1 cellular context compared by ENCODE assay signal in the genomic region with DNA sequence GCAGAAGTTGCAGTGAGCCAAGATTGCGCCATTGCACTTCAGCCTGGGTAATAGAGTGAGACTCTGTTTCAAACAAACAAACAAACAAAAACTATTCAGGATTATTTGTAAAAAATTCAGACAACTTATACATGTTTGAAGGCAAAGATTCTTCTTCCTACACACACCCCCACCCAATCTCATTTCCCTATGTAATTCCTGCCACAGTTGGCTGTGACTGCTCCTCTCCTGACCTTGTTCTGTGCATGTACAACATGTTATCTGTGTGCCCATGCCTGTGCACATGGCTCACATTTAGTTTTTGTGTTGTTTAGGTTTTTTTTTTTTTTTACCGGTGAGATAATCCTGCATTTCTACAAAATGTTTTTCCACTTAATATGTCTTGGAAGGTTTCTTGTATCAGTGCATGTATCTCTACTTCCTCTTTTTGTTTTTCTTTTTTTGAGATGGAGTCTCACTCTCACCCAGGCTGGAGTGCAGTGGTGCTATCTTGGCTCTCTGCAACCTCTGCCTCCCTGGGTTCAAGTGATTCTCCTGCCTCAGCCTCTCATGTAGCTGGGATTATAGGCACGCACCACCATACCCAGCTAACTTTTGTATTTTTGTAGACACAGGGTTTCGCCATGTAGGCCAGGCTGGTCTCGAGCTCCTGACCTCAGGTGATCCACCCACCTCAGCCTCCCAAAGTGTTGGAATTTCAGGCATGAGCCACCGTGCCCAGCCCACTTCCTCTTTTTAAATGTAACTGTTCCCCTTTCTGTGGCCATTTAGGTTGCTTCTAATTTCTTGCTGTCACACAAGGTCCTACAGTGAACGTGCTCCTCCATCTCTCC.
TF ChIP-seq lines count a peak whose summit lies in the region.

No MANE protein-coding gene starts in this region.

TF ChIP-seq in K562, 482 proteins besides CTCF, POLR2A, EP300 and RAD21 (continues in another document):
- peak; percentile 99 for TF ChIP-seq SPI1 (IDR thresholded peaks at IDR 0.05; ENCODE audit: borderline replicate concordance, low read depth, low read length)
- TF ChIP-seq FOXJ3 (CRISPR knock-in tag; IDR thresholded peaks at IDR 0.05) = no peak
- peak; percentile 36; the same call in 1 of the 2 replicates for TF ChIP-seq CC2D1A (IDR thresholded peaks at IDR 0.05)
- TF ChIP-seq SMARCB1 (IDR thresholded peaks at IDR 0.05; ENCODE audit: insufficient read length, low read depth) = no peak
- TF ChIP-seq, protein P1, sequence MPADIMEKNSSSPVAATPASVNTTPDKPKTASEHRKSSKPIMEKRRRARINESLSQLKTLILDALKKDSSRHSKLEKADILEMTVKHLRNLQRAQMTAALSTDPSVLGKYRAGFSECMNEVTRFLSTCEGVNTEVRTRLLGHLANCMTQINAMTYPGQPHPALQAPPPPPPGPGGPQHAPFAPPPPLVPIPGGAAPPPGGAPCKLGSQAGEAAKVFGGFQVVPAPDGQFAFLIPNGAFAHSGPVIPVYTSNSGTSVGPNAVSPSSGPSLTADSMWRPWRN (IDR thresholded peaks at IDR 0.05; ENCODE audit: low read depth) = no peak
- TF ChIP-seq SMARCA4 (IDR thresholded peaks at IDR 0.05) = peak; percentile 70; the same call in 1 of the 2 replicates
- no peak for TF ChIP-seq ELF4 (CRISPR knock-in tag; IDR thresholded peaks at IDR 0.05)
- TF ChIP-seq CEBPB (tag; IDR thresholded peaks at IDR 0.05) = peak; percentile 61
- TF ChIP-seq TAF7 (tag; IDR thresholded peaks at IDR 0.05) = peak; percentile 69
- no peak for TF ChIP-seq NFXL1 (CRISPR knock-in tag; IDR thresholded peaks at IDR 0.05)
- TF ChIP-seq, protein P2, sequence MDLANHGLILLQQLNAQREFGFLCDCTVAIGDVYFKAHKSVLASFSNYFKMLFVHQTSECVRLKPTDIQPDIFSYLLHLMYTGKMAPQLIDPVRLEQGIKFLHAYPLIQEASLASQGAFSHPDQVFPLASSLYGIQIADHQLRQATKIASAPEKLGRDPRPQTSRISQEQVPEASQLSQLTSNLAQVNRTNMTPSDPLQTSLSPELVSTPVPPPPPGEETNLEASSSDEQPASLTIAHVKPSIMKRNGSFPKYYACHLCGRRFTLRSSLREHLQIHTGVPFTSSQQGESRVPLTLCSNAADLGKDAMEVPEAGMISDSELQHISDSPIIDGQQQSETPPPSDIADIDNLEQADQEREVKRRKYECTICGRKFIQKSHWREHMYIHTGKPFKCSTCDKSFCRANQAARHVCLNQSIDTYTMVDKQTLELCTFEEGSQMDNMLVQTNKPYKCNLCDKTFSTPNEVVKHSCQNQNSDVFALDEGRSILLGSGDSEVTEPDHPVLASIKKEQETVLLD (IDR thresholded peaks at IDR 0.05) = peak; percentile 27; the same call in 1 of the 2 replicates
- 0 out of 2 replicates have a peak, but pooled peaks have one; percentile 11 for TF ChIP-seq MAX (CRISPR knock-in tag; IDR thresholded peaks at IDR 0.05)
- TF ChIP-seq MTA3 (IDR thresholded peaks at IDR 0.05; ENCODE audit: borderline replicate concordance) = peak; percentile 75; the same call in 1 of the 2 replicates
- TF ChIP-seq FOXK2 (conservative IDR thresholded peaks at IDR 0.05 in 1 of 2, IDR thresholded peaks at IDR 0.05 in 1 of 2; ENCODE audit: low read depth in 2 of 2) = peak in 1 of 2 experiments; percentile 54; a peak in 1 of 4 replicates
- TF ChIP-seq MYC (IDR thresholded peaks at IDR 0.05; ENCODE audit: low read depth, low read length) = 0 out of 2 replicates have a peak, but pooled peaks have one; percentile 33
- TF ChIP-seq MYC (CRISPR knock-in tag; IDR thresholded peaks at IDR 0.05; ENCODE audit: borderline replicate concordance, low read depth) = no peak
- peak; percentile 75; the same call in 1 of the 2 replicates for TF ChIP-seq TEAD4 (IDR thresholded peaks at IDR 0.05; ENCODE audit: low read length)
- no peak for TF ChIP-seq TEAD4 (CRISPR knock-in tag; IDR thresholded peaks at IDR 0.05; ENCODE audit: borderline replicate concordance)
- TF ChIP-seq ZNF277 (CRISPR knock-in tag; IDR thresholded peaks at IDR 0.05; ENCODE audit: borderline replicate concordance) = no peak
- TF ChIP-seq, protein P3, sequence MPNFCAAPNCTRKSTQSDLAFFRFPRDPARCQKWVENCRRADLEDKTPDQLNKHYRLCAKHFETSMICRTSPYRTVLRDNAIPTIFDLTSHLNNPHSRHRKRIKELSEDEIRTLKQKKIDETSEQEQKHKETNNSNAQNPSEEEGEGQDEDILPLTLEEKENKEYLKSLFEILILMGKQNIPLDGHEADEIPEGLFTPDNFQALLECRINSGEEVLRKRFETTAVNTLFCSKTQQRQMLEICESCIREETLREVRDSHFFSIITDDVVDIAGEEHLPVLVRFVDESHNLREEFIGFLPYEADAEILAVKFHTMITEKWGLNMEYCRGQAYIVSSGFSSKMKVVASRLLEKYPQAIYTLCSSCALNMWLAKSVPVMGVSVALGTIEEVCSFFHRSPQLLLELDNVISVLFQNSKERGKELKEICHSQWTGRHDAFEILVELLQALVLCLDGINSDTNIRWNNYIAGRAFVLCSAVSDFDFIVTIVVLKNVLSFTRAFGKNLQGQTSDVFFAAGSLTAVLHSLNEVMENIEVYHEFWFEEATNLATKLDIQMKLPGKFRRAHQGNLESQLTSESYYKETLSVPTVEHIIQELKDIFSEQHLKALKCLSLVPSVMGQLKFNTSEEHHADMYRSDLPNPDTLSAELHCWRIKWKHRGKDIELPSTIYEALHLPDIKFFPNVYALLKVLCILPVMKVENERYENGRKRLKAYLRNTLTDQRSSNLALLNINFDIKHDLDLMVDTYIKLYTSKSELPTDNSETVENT (CRISPR knock-in tag; IDR thresholded peaks at IDR 0.05) = no peak
- TF ChIP-seq, protein P4, sequence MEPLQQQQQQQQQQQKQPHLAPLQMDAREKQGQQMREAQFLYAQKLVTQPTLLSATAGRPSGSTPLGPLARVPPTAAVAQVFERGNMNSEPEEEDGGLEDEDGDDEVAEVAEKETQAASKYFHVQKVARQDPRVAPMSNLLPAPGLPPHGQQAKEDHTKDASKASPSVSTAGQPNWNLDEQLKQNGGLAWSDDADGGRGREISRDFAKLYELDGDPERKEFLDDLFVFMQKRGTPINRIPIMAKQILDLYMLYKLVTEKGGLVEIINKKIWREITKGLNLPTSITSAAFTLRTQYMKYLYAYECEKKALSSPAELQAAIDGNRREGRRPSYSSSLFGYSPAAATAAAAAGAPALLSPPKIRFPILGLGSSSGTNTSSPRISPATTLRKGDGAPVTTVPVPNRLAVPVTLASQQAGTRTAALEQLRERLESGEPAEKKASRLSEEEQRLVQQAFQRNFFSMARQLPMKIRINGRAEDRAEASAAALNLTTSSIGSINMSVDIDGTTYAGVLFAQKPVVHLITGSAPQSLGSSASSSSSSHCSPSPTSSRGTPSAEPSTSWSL (CRISPR knock-in tag; IDR thresholded peaks at IDR 0.05; ENCODE audit: borderline replicate concordance) = no peak
- TF ChIP-seq MYNN (IDR thresholded peaks at IDR 0.05) = 0 out of 2 replicates have a peak, but pooled peaks have one; percentile 14
- no peak for TF ChIP-seq MYNN (CRISPR knock-in tag; IDR thresholded peaks at IDR 0.05)
- peak; percentile 65 for TF ChIP-seq DPF2 (IDR thresholded peaks at IDR 0.05)
- no peak for TF ChIP-seq ZNF398 (CRISPR knock-in tag; IDR thresholded peaks at IDR 0.05)
- TF ChIP-seq NR2F6 (CRISPR knock-in tag; IDR thresholded peaks at IDR 0.05) = no peak
- peak; percentile 35; the same call in 1 of the 2 replicates for TF ChIP-seq EP400 (IDR thresholded peaks at IDR 0.05)
- TF ChIP-seq, protein P5, sequence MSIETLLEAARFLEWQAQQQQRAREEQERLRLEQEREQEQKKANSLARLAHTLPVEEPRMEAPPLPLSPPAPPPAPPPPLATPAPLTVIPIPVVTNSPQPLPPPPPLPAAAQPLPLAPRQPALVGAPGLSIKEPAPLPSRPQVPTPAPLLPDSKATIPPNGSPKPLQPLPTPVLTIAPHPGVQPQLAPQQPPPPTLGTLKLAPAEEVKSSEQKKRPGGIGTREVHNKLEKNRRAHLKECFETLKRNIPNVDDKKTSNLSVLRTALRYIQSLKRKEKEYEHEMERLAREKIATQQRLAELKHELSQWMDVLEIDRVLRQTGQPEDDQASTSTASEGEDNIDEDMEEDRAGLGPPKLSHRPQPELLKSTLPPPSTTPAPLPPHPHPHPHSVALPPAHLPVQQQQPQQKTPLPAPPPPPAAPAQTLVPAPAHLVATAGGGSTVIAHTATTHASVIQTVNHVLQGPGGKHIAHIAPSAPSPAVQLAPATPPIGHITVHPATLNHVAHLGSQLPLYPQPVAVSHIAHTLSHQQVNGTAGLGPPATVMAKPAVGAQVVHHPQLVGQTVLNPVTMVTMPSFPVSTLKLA (conservative IDR thresholded peaks at IDR 0.05) = peak in 1 of 2 experiments; percentile 37; a peak in 1 of 4 replicates
- no peak for TF ChIP-seq SRSF3 (IDR thresholded peaks at IDR 0.05; ENCODE audit: insufficient read depth, low read length)
- no peak for TF ChIP-seq ZKSCAN8 (CRISPR knock-in tag; IDR thresholded peaks at IDR 0.05)
- no peak for TF ChIP-seq ID3 (CRISPR knock-in tag; IDR thresholded peaks at IDR 0.05)
- TF ChIP-seq ID3 (tag; IDR thresholded peaks at IDR 0.05) = peak; percentile 49; the same call in 1 of the 2 replicates
- peak; percentile 40; the same call in 1 of the 2 replicates for TF ChIP-seq L3MBTL2 (IDR thresholded peaks at IDR 0.05)
- TF ChIP-seq, protein P6, sequence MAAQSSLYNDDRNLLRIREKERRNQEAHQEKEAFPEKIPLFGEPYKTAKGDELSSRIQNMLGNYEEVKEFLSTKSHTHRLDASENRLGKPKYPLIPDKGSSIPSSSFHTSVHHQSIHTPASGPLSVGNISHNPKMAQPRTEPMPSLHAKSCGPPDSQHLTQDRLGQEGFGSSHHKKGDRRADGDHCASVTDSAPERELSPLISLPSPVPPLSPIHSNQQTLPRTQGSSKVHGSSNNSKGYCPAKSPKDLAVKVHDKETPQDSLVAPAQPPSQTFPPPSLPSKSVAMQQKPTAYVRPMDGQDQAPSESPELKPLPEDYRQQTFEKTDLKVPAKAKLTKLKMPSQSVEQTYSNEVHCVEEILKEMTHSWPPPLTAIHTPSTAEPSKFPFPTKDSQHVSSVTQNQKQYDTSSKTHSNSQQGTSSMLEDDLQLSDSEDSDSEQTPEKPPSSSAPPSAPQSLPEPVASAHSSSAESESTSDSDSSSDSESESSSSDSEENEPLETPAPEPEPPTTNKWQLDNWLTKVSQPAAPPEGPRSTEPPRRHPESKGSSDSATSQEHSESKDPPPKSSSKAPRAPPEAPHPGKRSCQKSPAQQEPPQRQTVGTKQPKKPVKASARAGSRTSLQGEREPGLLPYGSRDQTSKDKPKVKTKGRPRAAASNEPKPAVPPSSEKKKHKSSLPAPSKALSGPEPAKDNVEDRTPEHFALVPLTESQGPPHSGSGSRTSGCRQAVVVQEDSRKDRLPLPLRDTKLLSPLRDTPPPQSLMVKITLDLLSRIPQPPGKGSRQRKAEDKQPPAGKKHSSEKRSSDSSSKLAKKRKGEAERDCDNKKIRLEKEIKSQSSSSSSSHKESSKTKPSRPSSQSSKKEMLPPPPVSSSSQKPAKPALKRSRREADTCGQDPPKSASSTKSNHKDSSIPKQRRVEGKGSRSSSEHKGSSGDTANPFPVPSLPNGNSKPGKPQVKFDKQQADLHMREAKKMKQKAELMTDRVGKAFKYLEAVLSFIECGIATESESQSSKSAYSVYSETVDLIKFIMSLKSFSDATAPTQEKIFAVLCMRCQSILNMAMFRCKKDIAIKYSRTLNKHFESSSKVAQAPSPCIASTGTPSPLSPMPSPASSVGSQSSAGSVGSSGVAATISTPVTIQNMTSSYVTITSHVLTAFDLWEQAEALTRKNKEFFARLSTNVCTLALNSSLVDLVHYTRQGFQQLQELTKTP (IDR thresholded peaks at IDR 0.05; ENCODE audit: low read depth in 1 of 2, partially characterized antibody in 2 of 2) = peak; percentile 36 to 46
- no peak for TF ChIP-seq ZNF175 (CRISPR knock-in tag; IDR thresholded peaks at IDR 0.05; ENCODE audit: low read depth)
- no peak for TF ChIP-seq USF2 (CRISPR knock-in tag; IDR thresholded peaks at IDR 0.05)
- TF ChIP-seq ELF1 (tag; IDR thresholded peaks at IDR 0.05) = peak; percentile 35
- TF ChIP-seq FUS (optimal IDR thresholded peaks at IDR 0.05; ENCODE audit: low read depth, low read length) = no peak
- no peak for TF ChIP-seq ARNT (IDR thresholded peaks at IDR 0.05)
